Comparison of ENCODE assay signal across 8 cellular contexts in the genomic region with DNA sequence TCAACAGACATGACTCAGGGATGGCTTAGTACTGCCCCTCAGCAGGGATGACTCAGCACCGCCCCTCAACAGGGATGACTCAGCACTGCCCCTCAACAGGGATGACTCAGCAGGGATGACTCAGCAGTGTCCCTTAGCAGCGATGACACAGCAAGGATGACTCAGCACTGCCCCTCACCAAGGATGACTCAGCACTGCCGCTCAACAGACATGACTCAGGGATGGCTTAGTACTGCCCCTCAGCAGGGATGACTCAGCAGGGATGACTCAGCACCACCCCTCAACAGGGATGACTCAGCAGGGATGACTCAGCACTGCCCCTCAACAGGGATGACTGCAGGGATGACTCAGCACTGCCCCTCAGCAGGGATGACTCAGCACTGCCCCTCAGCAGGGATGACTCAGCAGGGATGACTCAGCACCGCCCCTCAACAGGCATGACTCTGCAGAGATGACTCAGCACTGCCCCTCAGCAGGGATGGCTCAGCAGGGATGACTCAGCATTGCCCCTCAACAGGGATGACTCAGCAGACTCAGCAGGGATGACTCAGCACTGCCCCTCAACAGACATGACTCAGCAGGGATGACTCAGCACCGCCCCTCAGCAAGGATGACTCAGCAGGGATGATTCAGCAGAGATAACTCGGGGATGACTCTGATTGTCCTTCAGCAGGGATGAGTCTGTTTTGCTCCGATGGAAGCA. TPM values are rescaled to one million over a fixed set of nuclear protein-coding genes. Genes with fewer than 3 reads are reported as not detected.
A peak's percentile ranks its signal among the peaks of the same experiment; 100 is the strongest.
DNase-seq lines count a peak whose midpoint lies in the region; ATAC-seq, FAIRE-seq and TF ChIP-seq lines count a peak whose summit lies in the region.
"Not testable (repeated sequence)": the region's sequence is repeated elsewhere in the genome, so short reads cannot be mapped to it uniquely, and the experiment has no call there.

No MANE protein-coding gene starts in this region.

- not testable (repeated sequence) for H2AFZ ChIP-seq in K562 (ENCODE audit: low read depth, low read length)

- BruUV-seq in K562 (replicated peaks; lab: Mats Ljungman, UMichigan) = not testable (repeated sequence)

- POLR2A ChIA-PET in K562 (lab: Yijun Ruan, JAX) = not testable (repeated sequence)

- H3K4me3 Mint-ChIP-seq in CD4-positive, CD25-positive, alpha-beta regulatory T cell = peak overlapping the region in 1 of 4 donors; percentile 21
- H3K4me3 Mint-ChIP-seq in IgD-negative memory B cell = peak overlapping the region in 1 of 4 donors; percentile 70

- H3K4me3 ChIP-seq in CD4-positive, CD25-positive, alpha-beta regulatory T cell (ENCODE audit: low read depth, low read length); RWPE2 (ENCODE audit: severe bottlenecking); K562; neutrophil (ENCODE audit: low read depth in 1 of 2, low read length in 1 of 2): not testable (repeated sequence)

- not testable (repeated sequence) for H3K4me2 ChIP-seq in K562 (ENCODE audit: insufficient read depth, low read length)

- DNase-seq in CD4-positive, CD25-positive, alpha-beta regulatory T cell = peak in 2 of 3 donors; percentile 27 to 41
- not testable (repeated sequence) for DNase-seq in RWPE2 (ENCODE audit: low spot score)
- peak; percentile 67 for DNase-seq in activated CD8-positive, alpha-beta memory T cell treated with anti-CD3 and anti-CD28 coated beads for 24 hours
- DNase-seq in K562 (ENCODE audit: extremely low read depth in 1 of 4, low spot score in 3 of 4) (peak; percentile 46 to 73 (median 57)), foreskin keratinocyte (peak; percentile 35 to 38)
- peak; percentile 32 to 43 for DNase-seq in stimulated activated CD8-positive, alpha-beta memory T cell treated with anti-CD3 and anti-CD28 coated beads, Interleukin-7, amount 100 ng/mL, for 4 hours (ENCODE audit: low read depth in 2 of 2)

- not testable (repeated sequence) for TF ChIP-seq POLR2A in K562 (conservative IDR thresholded peaks at IDR 0.05)

- CTCF ChIA-PET in K562 (lab: Yijun Ruan, JAX; ENCODE audit: low intra/inter-chr PET ratio) = not testable (repeated sequence)

- not testable (repeated sequence) for H3K27me3 ChIP-seq in CD4-positive, CD25-positive, alpha-beta regulatory T cell (ENCODE audit: control insufficient read depth, insufficient read depth, low read length); RWPE2 (ENCODE audit: insufficient read depth, poor library complexity, severe bottlenecking); K562 (ENCODE audit: control insufficient read depth in 2 of 2, insufficient read depth in 2 of 2, low read length in 2 of 2); foreskin keratinocyte; neutrophil

- peak; percentile 69 for FAIRE-seq in K562 (lab: Jason Lieb, UNC)

- intact Hi-C loops in K562 (cut with micrococcal nuclease) = not testable (repeated sequence)

- H3K27ac Mint-ChIP-seq in CD4-positive, CD25-positive, alpha-beta regulatory T cell = peak overlapping the region; percentile 51 to 87 (median 68)
- peak overlapping the region; percentile 53 to 83 (median 80) for H3K27ac Mint-ChIP-seq in IgD-negative memory B cell

- peak overlapping the region in 1 of 2 experiments; percentile 66; a peak in 1 of 4 replicates for H3K9ac ChIP-seq in K562 (ENCODE audit: insufficient read depth in 1 of 2, low read depth in 2 of 2, low read length in 2 of 2)

- not testable (repeated sequence) for H3K4me1 Mint-ChIP-seq in CD4-positive, CD25-positive, alpha-beta regulatory T cell; IgD-negative memory B cell

- peaks cover 22% of the 10 kb centered on the region for H3K36me3 Mint-ChIP-seq in CD4-positive, CD25-positive, alpha-beta regulatory T cell
- H3K36me3 Mint-ChIP-seq in IgD-negative memory B cell = not testable (repeated sequence)

- TF ChIP-seq EP300 in K562 (IDR thresholded peaks at IDR 0.05; ENCODE audit: low read length) = peak; percentile 81

- H3K9me1 ChIP-seq in K562 (ENCODE audit: control insufficient read depth, insufficient read depth, low read length) = not testable (repeated sequence)

- peak overlapping the region; percentile 39 for H3K27ac ChIP-seq in CD4-positive, CD25-positive, alpha-beta regulatory T cell (ENCODE audit: insufficient read depth, low read length, poor library complexity, severe bottlenecking)
- H3K27ac ChIP-seq in RWPE2 (ENCODE audit: poor library complexity, severe bottlenecking) = peak overlapping the region; percentile 70
- H3K27ac ChIP-seq in K562 (ENCODE audit: extremely low read depth, low read depth, low read length) = peak overlapping the region; percentile 100
- H3K27ac ChIP-seq in foreskin keratinocyte = not testable (repeated sequence)
- H3K27ac ChIP-seq in neutrophil = peak overlapping the region; percentile 75

- H3K9me3 Mint-ChIP-seq in CD4-positive, CD25-positive, alpha-beta regulatory T cell; IgD-negative memory B cell: not testable (repeated sequence)

- H4K20me1 ChIP-seq in K562 (replicated peaks; ENCODE audit: control insufficient read depth, insufficient read depth, low read length) = not testable (repeated sequence)

- H3K36me3 ChIP-seq in CD4-positive, CD25-positive, alpha-beta regulatory T cell (ENCODE audit: control insufficient read depth, insufficient read depth, low read length) = peaks cover 32% of the 10 kb centered on the region
- H3K36me3 ChIP-seq in RWPE2 (ENCODE audit: low read depth) (peaks cover 39% of the 10 kb centered on the region), K562 (ENCODE audit: control insufficient read depth, insufficient read depth, low read length) (peaks cover 66% of the 10 kb centered on the region), neutrophil (peaks cover 33% of the 10 kb centered on the region)

- H3K4me1 ChIP-seq in CD4-positive, CD25-positive, alpha-beta regulatory T cell (ENCODE audit: control insufficient read depth, insufficient read depth, low read length, poor library complexity, severe bottlenecking); RWPE2 (ENCODE audit: insufficient read depth, poor library complexity, severe bottlenecking); foreskin keratinocyte; neutrophil (ENCODE audit: control insufficient read depth in 1 of 2, insufficient read depth in 1 of 2, low read depth in 1 of 2, low read length in 1 of 2): not testable (repeated sequence)
- H3K4me1 ChIP-seq in K562 (replicated peaks in 1 of 2; ENCODE audit: control insufficient read depth in 2 of 2, insufficient read depth in 2 of 2, low read length in 2 of 2) = peaks cover 2 to 29% of the 10 kb centered on the region in 2 experiments; a peak in 4 of 5 replicates

- not testable (repeated sequence) for TF ChIP-seq RAD21 in K562 (CRISPR knock-in tag; conservative IDR thresholded peaks at IDR 0.05 in 1 of 2, IDR thresholded peaks at IDR 0.05 in 1 of 2)

- peak; percentile 16 to 17 for ATAC-seq in CD4-positive, CD25-positive, alpha-beta regulatory T cell (ENCODE audit: low read depth in 2 of 2)
- ATAC-seq in RWPE2 (ENCODE audit: low read depth) = peak; percentile 14; the same call in 1 of the 3 replicates
- ATAC-seq in K562 = peak; percentile 29; the same call in 1 of the 3 replicates
- ATAC-seq in foreskin keratinocyte = peak; percentile 36

- in situ Hi-C loops in K562 (cut with MboI) = not testable (repeated sequence)

- not testable (repeated sequence) for H3K27me3 Mint-ChIP-seq in CD4-positive, CD25-positive, alpha-beta regulatory T cell; IgD-negative memory B cell

- H3K9me3 ChIP-seq in CD4-positive, CD25-positive, alpha-beta regulatory T cell (ENCODE audit: control insufficient read depth in 2 of 2, low read length in 2 of 2); RWPE2 (ENCODE audit: severe bottlenecking); neutrophil: not testable (repeated sequence)
- H3K9me3 ChIP-seq in K562 (replicated peaks; ENCODE audit: control insufficient read depth, insufficient read depth, low read depth, low read length) = peaks cover 47% of the 10 kb centered on the region

- TF ChIP-seq CTCF in RWPE2 (IDR thresholded peaks at IDR 0.05; ENCODE audit: poor library complexity, severe bottlenecking); foreskin keratinocyte (conservative IDR thresholded peaks at IDR 0.05); neutrophil (IDR thresholded peaks at IDR 0.05): not testable (repeated sequence)
- TF ChIP-seq CTCF in K562 (IDR thresholded peaks at IDR 0.05 in 2 of 3, conservative IDR thresholded peaks at IDR 0.05 in 1 of 3; ENCODE audit: insufficient read depth in 2 of 3, low read depth in 1 of 3, low read length in 3 of 3) = peak in 1 of 3 experiments; percentile 23; a peak in 1 of 6 replicates

- 8% methylated on average over 6 of the region's 7 CpGs for WGBS in K562 (ENCODE audit: insufficient coverage, low coverage, missing lambda C conversion rate)

- H3K79me2 ChIP-seq in K562 (ENCODE audit: control insufficient read depth, insufficient read depth, low read length) = not testable (repeated sequence)

RNA-seq across cellular contexts. Expression of gene DBNDD1, which starts 23.6 kb away (rescaled TPM):
- total RNA-seq in CD4-positive, CD25-positive, alpha-beta regulatory T cell = 1.1 TPM
- 1 to 10 TPM; 2.0 to 7.8 (median 4.7) TPM for polyA plus RNA-seq in CD4-positive, CD25-positive, alpha-beta regulatory T cell
- polyA plus RNA-seq in IgD-negative memory B cell = 9.4 TPM
- total RNA-seq in K562 (2011; cell fraction: chromatin; rRNA removed; ENCODE audit: low replicate concordance) = 2.7 and 9.4 TPM in 2 replicates
- total RNA-seq in K562 (2011; cell fraction: nucleolus; rRNA removed) = 4.5 and 5.7 TPM in 2 replicates
- 4.5 and 5.2 TPM in 2 replicates for total RNA-seq in K562 (2011; cell fraction: nucleoplasm; rRNA removed)
- 5.8 and 8.3 TPM in 2 replicates for total RNA-seq in K562 (2014; rRNA removed)
- total RNA-seq in K562 (2014; rRNA removed; fragmentation: Illumina TruSeq; extraction: Trizol) = 2.8 and 3.2 TPM in 2 replicates
- 4.2 and 4.3 TPM in 2 replicates for total RNA-seq in K562 (2015; rRNA removed; fragmentation: Illumina TruSeq; extraction: Trizol)
- total RNA-seq in K562 (2021) = 12.9 and 13.0 TPM in 2 replicates
- 6.9 and 8.5 TPM in 2 replicates for polyA plus RNA-seq in K562 (2011; rRNA removed)
- polyA plus RNA-seq in K562 (2011; cell fraction: cytosol; rRNA removed) = 14.1 and 24.5 TPM in 2 replicates
- 6.8 and 9.1 TPM in 2 replicates for polyA plus RNA-seq in K562 (2011; cell fraction: nucleus; rRNA removed)
- polyA plus RNA-seq in K562 (2012) = 8.0 and 13.9 TPM in 2 replicates
- polyA plus RNA-seq in K562 (2014; fragmentation: Illumina TruSeq; extraction: Trizol) = 10.9 and 12.9 TPM in 2 replicates
- polyA plus RNA-seq in K562 (2014; fragmentation: Nextera tagmentation; extraction: Ambion mirVana) = under 1 TPM; 0.55 to 0.90 TPM
- polyA plus RNA-seq in K562 (2014; rRNA removed) = 9.5 and 10.8 TPM in 2 replicates
- polyA minus RNA-seq in K562 (2011; rRNA and poly(A)+ RNA removed) = 2.0 and 3.9 TPM in 2 replicates
- polyA minus RNA-seq in K562 (2011; cell fraction: cytosol; rRNA and poly(A)+ RNA removed) = 7.9 and 11.8 TPM in 2 replicates
- polyA minus RNA-seq in K562 (2011; cell fraction: nucleus; rRNA and poly(A)+ RNA removed) = 1.6 and 3.0 TPM in 2 replicates
- total RNA-seq in foreskin keratinocyte = 1.8 and 11.8 TPM in 2 replicates
- 2.4 and 14.5 TPM in 2 replicates for polyA plus RNA-seq in foreskin keratinocyte

RNA-seq across cellular contexts. Expression of gene DEF8, which starts 47.1 kb away (rescaled TPM):
- 28.9 TPM for total RNA-seq in CD4-positive, CD25-positive, alpha-beta regulatory T cell
- polyA plus RNA-seq in CD4-positive, CD25-positive, alpha-beta regulatory T cell = 10 to 100 TPM; 22.7 to 51.6 (median 28.2) TPM
- polyA plus RNA-seq in IgD-negative memory B cell (67.5 TPM), K562 (2011; rRNA removed) (74.0 and 87.6 TPM in 2 replicates), K562 (2014; fragmentation: Illumina TruSeq; extraction: Trizol) (42.3 and 88.3 TPM in 2 replicates), K562 (2014; fragmentation: Nextera tagmentation; extraction: Ambion mirVana) (10 to 100 TPM; 39.3 to 60.1 TPM), K562 (2014; rRNA removed) (136 and 173 TPM in 2 replicates), foreskin keratinocyte (111 TPM in 2 replicates)
- total RNA-seq in K562 (2011; cell fraction: chromatin; rRNA removed; ENCODE audit: low replicate concordance) = 71.6 and 183 TPM in 2 replicates
- 99.4 and 127 TPM in 2 replicates for total RNA-seq in K562 (2011; cell fraction: nucleolus; rRNA removed)
- 79.5 and 80.2 TPM in 2 replicates for total RNA-seq in K562 (2011; cell fraction: nucleoplasm; rRNA removed)
- total RNA-seq in K562 (2014; rRNA removed) (147 and 173 TPM in 2 replicates), K562 (2014; rRNA removed; fragmentation: Illumina TruSeq; extraction: Trizol) (29.4 and 33.0 TPM in 2 replicates), K562 (2015; rRNA removed; fragmentation: Illumina TruSeq; extraction: Trizol) (58.6 and 63.2 TPM in 2 replicates), K562 (2021) (71.5 and 80.6 TPM in 2 replicates), foreskin keratinocyte (87.8 and 90.1 TPM in 2 replicates)
- 119 and 177 TPM in 2 replicates for polyA plus RNA-seq in K562 (2011; cell fraction: cytosol; rRNA removed)
- 132 and 207 TPM in 2 replicates for polyA plus RNA-seq in K562 (2011; cell fraction: nucleus; rRNA removed)
- polyA plus RNA-seq in K562 (2012) = 63.5 and 81.5 TPM in 2 replicates
- 27.9 and 38.8 TPM in 2 replicates for polyA minus RNA-seq in K562 (2011; rRNA and poly(A)+ RNA removed)
- 32.6 and 34.2 TPM in 2 replicates for polyA minus RNA-seq in K562 (2011; cell fraction: cytosol; rRNA and poly(A)+ RNA removed)
- 29.4 and 31.1 TPM in 2 replicates for polyA minus RNA-seq in K562 (2011; cell fraction: nucleus; rRNA and poly(A)+ RNA removed)
